23 cellular contexts compared by ENCODE assay signal in the genomic region with DNA sequence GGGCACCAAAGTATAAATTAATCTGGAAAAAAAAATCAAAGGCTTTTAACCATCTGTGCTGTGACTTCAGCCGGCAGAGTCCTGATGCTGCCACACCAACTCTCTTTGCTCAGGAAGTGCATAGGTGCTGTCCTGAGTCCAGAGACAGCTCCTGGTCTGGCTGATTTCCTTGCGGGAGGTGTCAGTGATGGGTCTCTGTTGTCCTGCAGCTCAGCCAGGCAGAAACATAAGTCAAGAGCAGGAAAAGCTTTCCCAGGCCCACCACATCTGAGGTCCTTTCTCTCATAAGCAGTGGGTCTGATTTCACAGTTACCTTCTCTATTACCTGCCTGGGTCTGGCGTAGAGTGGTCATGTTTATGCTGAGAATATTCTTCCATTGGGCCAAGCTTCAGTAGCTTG.
"Had no signal": no experiment of that assay in that cellular context is flagged by ENCODE, and none has a peak within 500 bp of the region (broad histone marks: within the 10 kb centered on the region; RNA-seq: fewer than 3 reads in every experiment).

No MANE protein-coding gene starts in this region.

- H3K27me3 Mint-ChIP-seq: activated B cell treated with CpG ODN at 0.5 μM for 24 hours; activated CD4-positive, alpha-beta T cell treated with anti-CD3 and anti-CD28 coated beads, Interleukin-2, amount 10 ng/mL, durations not matched to agents 7 days and 5 days; activated naive CD8-positive, alpha-beta T cell treated with anti-CD3 and anti-CD28 coated beads, Interleukin-2, amount 50 U/mL, for 24 hours had no signal

- H3K9me3 Mint-ChIP-seq: activated CD4-positive, alpha-beta memory T cell treated with anti-CD3 and anti-CD28 coated beads for 36 hours; activated CD4-positive, alpha-beta T cell treated with anti-CD3 and anti-CD28 coated beads, Interleukin-2, amount 10 ng/mL, durations not matched to agents 7 days and 5 days; activated naive CD4-positive, alpha-beta T cell treated with anti-CD3 and anti-CD28 coated beads, Interleukin-2, amount 50 U/mL, for 72 hours; activated naive CD8-positive, alpha-beta T cell treated with anti-CD3 and anti-CD28 coated beads, Interleukin-2, amount 50 U/mL, for 24 hours; activated T-cell treated with anti-CD3 and anti-CD28 coated beads, Interleukin-2, amount 50 U/mL, for 4 hours; brain had no signal

- ATAC-seq: activated naive CD4-positive, alpha-beta T cell treated with anti-CD3 and anti-CD28 coated beads, Interleukin-2, amount 50 U/mL, for 72 hours; activated naive CD8-positive, alpha-beta T cell treated with anti-CD3 and anti-CD28 coated beads, Interleukin-2, amount 50 U/mL, for 24 hours; activated T-cell treated with anti-CD3 and anti-CD28 coated beads, Interleukin-2, amount 50 U/mL, for 4 hours; T-helper 17 cell had no signal

- DNase-seq: activated B cell treated with CpG ODN at 0.5 μM for 24 hours; activated CD4-positive, alpha-beta memory T cell treated with anti-CD3 and anti-CD28 coated beads for 36 hours; activated CD4-positive, alpha-beta T cell treated with anti-CD3 and anti-CD28 coated beads, Interleukin-2, amount 10 ng/mL, durations not matched to agents 7 days and 5 days; activated CD8-positive, alpha-beta memory T cell treated with anti-CD3 and anti-CD28 coated beads for 24 hours; activated effector memory CD4-positive, alpha-beta T cell treated with anti-CD3 and anti-CD28 coated beads, Interleukin-2, amount 50 U/mL, for 16 hours; activated naive CD4-positive, alpha-beta T cell treated with Interleukin-2 at 50 U/mL for 16 hours; activated naive CD8-positive, alpha-beta T cell treated with anti-CD3 and anti-CD28 coated beads, Interleukin-2, amount 50 U/mL, for 24 hours; activated T-cell treated with anti-CD3 and anti-CD28 coated beads, Interleukin-2, amount 50 U/mL, for 4 hours; amniotic stem cell; KG1; NCI-H1048; NCI-H146; NCI-H187 treated with DMSO at 0.1 percent for 48 hours; NCI-H2081 treated with DMSO at 0.1 percent for 48 hours; NCI-H345; NCI-H510A; NCI-H526 treated with DMSO at 0.1 percent for 48 hours; SHP77; T-helper 17 cell; T-helper 9 cell had no signal

- H3K9me3 ChIP-seq: SJSA1 had no signal

- H3K27ac ChIP-seq: SJSA1 had no signal

- H3K36me3 ChIP-seq: SJSA1 had no signal

- H3K4me1 Mint-ChIP-seq: activated B cell treated with CpG ODN at 0.5 μM for 24 hours; activated CD4-positive, alpha-beta T cell treated with anti-CD3 and anti-CD28 coated beads, Interleukin-2, amount 10 ng/mL, durations not matched to agents 7 days and 5 days; T-helper 17 cell had no signal

- H3K27ac Mint-ChIP-seq: activated B cell treated with CpG ODN at 0.5 μM for 24 hours; activated CD4-positive, alpha-beta memory T cell treated with anti-CD3 and anti-CD28 coated beads for 36 hours; activated CD4-positive, alpha-beta T cell treated with anti-CD3 and anti-CD28 coated beads, Interleukin-2, amount 10 ng/mL, durations not matched to agents 7 days and 5 days; activated naive CD4-positive, alpha-beta T cell treated with anti-CD3 and anti-CD28 coated beads, Interleukin-2, amount 50 U/mL, for 72 hours; activated naive CD8-positive, alpha-beta T cell treated with anti-CD3 and anti-CD28 coated beads, Interleukin-2, amount 50 U/mL, for 24 hours; brain; T-helper 17 cell had no signal

- H3K4me3 ChIP-seq: SJSA1 had no signal

- H3K36me3 Mint-ChIP-seq: activated CD4-positive, alpha-beta memory T cell treated with anti-CD3 and anti-CD28 coated beads for 36 hours; activated naive CD4-positive, alpha-beta T cell treated with anti-CD3 and anti-CD28 coated beads, Interleukin-2, amount 50 U/mL, for 72 hours; brain had no signal

- H3K4me3 Mint-ChIP-seq: activated B cell treated with CpG ODN at 0.5 μM for 24 hours; activated CD4-positive, alpha-beta memory T cell treated with anti-CD3 and anti-CD28 coated beads for 36 hours; activated CD4-positive, alpha-beta T cell treated with anti-CD3 and anti-CD28 coated beads, Interleukin-2, amount 10 ng/mL, durations not matched to agents 7 days and 5 days; activated naive CD8-positive, alpha-beta T cell treated with anti-CD3 and anti-CD28 coated beads, Interleukin-2, amount 50 U/mL, for 24 hours; activated T-cell treated with anti-CD3 and anti-CD28 coated beads, Interleukin-2, amount 50 U/mL, for 4 hours; brain; T-helper 17 cell had no signal

- H3K27me3 ChIP-seq: SJSA1 had no signal
